In the genomic region with DNA sequence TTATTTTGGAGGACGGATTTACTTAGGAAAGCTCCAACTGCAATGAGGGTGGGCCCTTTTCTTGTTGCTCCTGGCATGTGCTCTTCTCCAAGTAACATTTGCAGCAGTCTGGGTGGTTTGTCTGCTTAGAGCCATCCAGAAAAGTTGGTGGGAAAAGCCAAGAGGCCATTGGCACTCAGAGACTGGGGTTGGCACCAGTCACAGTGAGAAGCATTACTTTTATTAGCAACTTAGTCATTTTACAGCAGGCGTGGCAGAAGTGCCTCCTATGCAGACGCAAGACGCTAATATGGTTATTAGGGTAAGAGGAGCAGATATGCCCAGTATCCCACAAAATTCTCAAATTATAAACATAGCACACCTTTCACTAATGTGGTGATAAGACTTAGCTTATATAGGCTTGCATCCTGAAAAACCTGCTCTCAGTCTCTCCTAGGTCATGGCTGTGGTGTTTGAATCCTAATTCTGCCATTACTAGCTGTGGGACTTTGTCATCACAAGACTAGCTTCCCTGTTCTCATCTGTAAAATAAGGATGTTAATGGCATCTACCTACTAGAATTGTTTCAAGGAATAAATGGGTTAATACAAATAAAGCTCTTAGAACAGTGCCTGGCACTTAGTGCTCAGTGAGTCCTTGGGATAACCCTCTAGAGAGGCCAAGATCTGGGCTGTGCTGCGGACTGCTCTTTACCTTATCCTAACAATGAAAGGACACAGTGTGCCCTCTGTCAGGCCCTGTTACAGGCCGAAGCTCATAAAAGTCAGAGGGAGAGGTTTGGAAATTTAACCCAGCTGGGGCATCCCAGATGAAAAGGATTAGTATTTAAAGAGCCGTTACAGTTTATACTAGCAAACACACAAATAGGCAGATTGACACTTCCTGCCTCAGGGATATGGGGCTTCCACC, we compare ENCODE assay signal across 16 cellular contexts.
DNase-seq lines count a peak whose midpoint lies in the region; ATAC-seq and TF ChIP-seq lines count a peak whose summit lies in the region.
"Had no signal": no experiment of that assay in that cellular context is flagged by ENCODE, and none has a peak within 500 bp of the region (broad histone marks: within the 10 kb centered on the region; RNA-seq: fewer than 3 reads in every experiment).

No MANE protein-coding gene starts in this region.

- H3K4me1 ChIP-seq in HUES48 (ENCODE audit: control insufficient read depth, insufficient read depth, low read length), result peaks cover 31% of the 10 kb centered on the region

- H3K4me1 Mint-ChIP-seq in chondrocyte (ENCODE audit: low read depth), result peaks cover 66% of the 10 kb centered on the region
- no peaks in the 10 kb centered on the region for H3K4me1 Mint-ChIP-seq in stimulated activated effector memory CD8-positive, alpha-beta T cell treated with anti-CD3 and anti-CD28 coated beads, Interleukin-12 subunit alpha, Interleukin-12 subunit beta, amount 100 ng/mL, for 72 hours
- peaks cover 0 to 2% of the 10 kb centered on the region in 2 donors for H3K4me1 Mint-ChIP-seq in stimulated activated naive B cell treated with anti-CD40 and anti-IgM and Interleukin-4, amounts not matched to agents 10 μg/mL and 1 μg/mL and 100 μg/mL, for 72 hours
- H3K4me1 Mint-ChIP-seq in stimulated activated memory B cell treated with anti-CD40 and anti-IgM and Interleukin-4, amounts not matched to agents 10 μg/mL and 1 μg/mL and 100 μg/mL, for 72 hours, result no peaks in the 10 kb centered on the region

- no peaks in the 10 kb centered on the region for H3K27me3 Mint-ChIP-seq in chondrocyte (ENCODE audit: low read depth)
- H3K27me3 Mint-ChIP-seq in stimulated activated naive B cell treated with anti-CD40 and anti-IgM and Interleukin-4, amounts not matched to agents 10 μg/mL and 1 μg/mL and 100 μg/mL, for 72 hours, result no peaks in the 10 kb centered on the region
- H3K27me3 Mint-ChIP-seq in stimulated activated memory B cell treated with anti-CD40 and anti-IgM and Interleukin-4, amounts not matched to agents 10 μg/mL and 1 μg/mL and 100 μg/mL, for 72 hours, result peaks cover 21% of the 10 kb centered on the region

- no peaks in the 10 kb centered on the region for H3K9me3 Mint-ChIP-seq in chondrocyte (ENCODE audit: low read depth)
- no peaks in the 10 kb centered on the region for H3K9me3 Mint-ChIP-seq in stimulated activated effector memory CD8-positive, alpha-beta T cell treated with anti-CD3 and anti-CD28 coated beads, Interleukin-12 subunit alpha, Interleukin-12 subunit beta, amount 100 ng/mL, for 72 hours
- H3K9me3 Mint-ChIP-seq in stimulated activated naive B cell treated with anti-CD40 and anti-IgM and Interleukin-4, amounts not matched to agents 10 μg/mL and 1 μg/mL and 100 μg/mL, for 72 hours, result no peaks in the 10 kb centered on the region
- H3K9me3 Mint-ChIP-seq in stimulated activated memory B cell treated with anti-CD40 and anti-IgM and Interleukin-4, amounts not matched to agents 10 μg/mL and 1 μg/mL and 100 μg/mL, for 72 hours, result no peaks in the 10 kb centered on the region
- H3K9me3 Mint-ChIP-seq: T-helper 2 cell treated with Interferon-gamma antibody and Interleukin-4, amounts not matched to agents 5 μg/mL and 100 μg/mL, for 36 hours had no signal

- H3K27ac ChIP-seq in HUES48 (ENCODE audit: low read depth, low read length), result peak overlapping the region; percentile 8
- H3K27ac ChIP-seq: vagina had no signal

- H3K27ac Mint-ChIP-seq in chondrocyte (ENCODE audit: unreplicated experiment), result peak overlapping the region; percentile 94
- no peak overlapping the region for H3K27ac Mint-ChIP-seq in stimulated activated effector memory CD8-positive, alpha-beta T cell treated with anti-CD3 and anti-CD28 coated beads, Interleukin-12 subunit alpha, Interleukin-12 subunit beta, amount 100 ng/mL, for 72 hours
- H3K27ac Mint-ChIP-seq in stimulated activated naive B cell treated with anti-CD40 and anti-IgM and Interleukin-4, amounts not matched to agents 10 μg/mL and 1 μg/mL and 100 μg/mL, for 72 hours, result no peak overlapping the region
- no peak overlapping the region for H3K27ac Mint-ChIP-seq in stimulated activated memory B cell treated with anti-CD40 and anti-IgM and Interleukin-4, amounts not matched to agents 10 μg/mL and 1 μg/mL and 100 μg/mL, for 72 hours
- H3K27ac Mint-ChIP-seq: T-helper 2 cell treated with Interferon-gamma antibody and Interleukin-4, amounts not matched to agents 5 μg/mL and 100 μg/mL, for 36 hours had no signal

- peak; percentile 80 for ATAC-seq in sciatic nerve
- ATAC-seq in stimulated activated effector memory CD8-positive, alpha-beta T cell treated with anti-CD3 and anti-CD28 coated beads, Interleukin-12 subunit alpha, Interleukin-12 subunit beta, amount 100 ng/mL, for 72 hours, result no peak
- ATAC-seq in stimulated activated naive B cell treated with anti-CD40 and anti-IgM and Interleukin-4, amounts not matched to agents 10 μg/mL and 1 μg/mL and 100 μg/mL, for 72 hours (replicated peaks), result no peak
- ATAC-seq in stimulated activated memory B cell treated with anti-CD40 and anti-IgM and Interleukin-4, amounts not matched to agents 10 μg/mL and 1 μg/mL and 100 μg/mL, for 72 hours, result no peak
- ATAC-seq: esophagus mucosa; stimulated activated naive CD8-positive, alpha-beta T cell treated with anti-CD3 and anti-CD28 coated beads, Interleukin-15, Interleukin-2, amounts not matched to agents 100 U/mL and 50 U/mL, for 24 hours had no signal

- TF ChIP-seq CTCF in chondrocyte (IDR thresholded peaks at IDR 0.05), result no peak

- intact Hi-C loops in sciatic nerve (cut with DNase I), result no loop called here

- no peaks in the 10 kb centered on the region for H3K9me3 ChIP-seq in HUES48 (ENCODE audit: control insufficient read depth, insufficient read depth, low read length)
- H3K9me3 ChIP-seq: vagina had no signal

- H3K4me3 ChIP-seq in HUES48 (ENCODE audit: low read depth, low read length), result no peak overlapping the region
- H3K4me3 ChIP-seq: vagina had no signal

- DNase-seq in chondrocyte (ENCODE audit: low spot score) (no peak), left kidney (ENCODE audit: low read depth, low spot score) (peak; percentile 45), sciatic nerve (ENCODE audit: low spot score) (no peak)
- no peak for DNase-seq in stimulated activated effector memory CD8-positive, alpha-beta T cell treated with anti-CD3 and anti-CD28 coated beads, Interleukin-12 subunit alpha, Interleukin-12 subunit beta, amount 100 ng/mL, for 72 hours (ENCODE audit: low spot score in 2 of 2)
- no peak for DNase-seq in stimulated activated naive B cell treated with anti-CD40 and anti-IgM and Interleukin-4, amounts not matched to agents 10 μg/mL and 1 μg/mL and 100 μg/mL, for 72 hours
- DNase-seq in activated naive CD4-positive, alpha-beta T cell treated with anti-CD3 and anti-CD28 coated beads, Interleukin-2, amount 50 U/mL, for 16 hours, result no peak
- DNase-seq: Calu3; KBM-7; NCI-H1105; small intestine; stimulated activated naive CD8-positive, alpha-beta T cell treated with anti-CD3 and anti-CD28 coated beads, Interleukin-15, Interleukin-2, amounts not matched to agents 100 U/mL and 50 U/mL, for 24 hours had no signal

- no peaks in the 10 kb centered on the region for H3K36me3 ChIP-seq in HUES48 (ENCODE audit: control insufficient read depth, insufficient read depth, low read length)
- H3K36me3 ChIP-seq: vagina had no signal

- H3K36me3 Mint-ChIP-seq in chondrocyte (ENCODE audit: low read depth), result peaks cover 1% of the 10 kb centered on the region
- H3K36me3 Mint-ChIP-seq in stimulated activated effector memory CD8-positive, alpha-beta T cell treated with anti-CD3 and anti-CD28 coated beads, Interleukin-12 subunit alpha, Interleukin-12 subunit beta, amount 100 ng/mL, for 72 hours, result no peaks in the 10 kb centered on the region
- no peaks in the 10 kb centered on the region for H3K36me3 Mint-ChIP-seq in stimulated activated naive B cell treated with anti-CD40 and anti-IgM and Interleukin-4, amounts not matched to agents 10 μg/mL and 1 μg/mL and 100 μg/mL, for 72 hours
- H3K36me3 Mint-ChIP-seq in stimulated activated memory B cell treated with anti-CD40 and anti-IgM and Interleukin-4, amounts not matched to agents 10 μg/mL and 1 μg/mL and 100 μg/mL, for 72 hours, result no peaks in the 10 kb centered on the region

- no peaks in the 10 kb centered on the region for H3K27me3 ChIP-seq in HUES48 (ENCODE audit: control insufficient read depth, insufficient read depth, low read length)
- H3K27me3 ChIP-seq: vagina had no signal

- peak overlapping the region; percentile 10 for H3K4me3 Mint-ChIP-seq in chondrocyte (ENCODE audit: unreplicated experiment)
- H3K4me3 Mint-ChIP-seq in stimulated activated effector memory CD8-positive, alpha-beta T cell treated with anti-CD3 and anti-CD28 coated beads, Interleukin-12 subunit alpha, Interleukin-12 subunit beta, amount 100 ng/mL, for 72 hours, result no peak overlapping the region
- no peak overlapping the region for H3K4me3 Mint-ChIP-seq in stimulated activated naive B cell treated with anti-CD40 and anti-IgM and Interleukin-4, amounts not matched to agents 10 μg/mL and 1 μg/mL and 100 μg/mL, for 72 hours
- H3K4me3 Mint-ChIP-seq in stimulated activated memory B cell treated with anti-CD40 and anti-IgM and Interleukin-4, amounts not matched to agents 10 μg/mL and 1 μg/mL and 100 μg/mL, for 72 hours, result no peak overlapping the region
- H3K4me3 Mint-ChIP-seq: T-helper 2 cell treated with Interferon-gamma antibody and Interleukin-4, amounts not matched to agents 5 μg/mL and 100 μg/mL, for 36 hours had no signal

- H3K9ac ChIP-seq in HUES48 (ENCODE audit: low read depth, low read length), result no peak overlapping the region
